20 cellular contexts compared by ENCODE assay signal in the genomic region with DNA sequence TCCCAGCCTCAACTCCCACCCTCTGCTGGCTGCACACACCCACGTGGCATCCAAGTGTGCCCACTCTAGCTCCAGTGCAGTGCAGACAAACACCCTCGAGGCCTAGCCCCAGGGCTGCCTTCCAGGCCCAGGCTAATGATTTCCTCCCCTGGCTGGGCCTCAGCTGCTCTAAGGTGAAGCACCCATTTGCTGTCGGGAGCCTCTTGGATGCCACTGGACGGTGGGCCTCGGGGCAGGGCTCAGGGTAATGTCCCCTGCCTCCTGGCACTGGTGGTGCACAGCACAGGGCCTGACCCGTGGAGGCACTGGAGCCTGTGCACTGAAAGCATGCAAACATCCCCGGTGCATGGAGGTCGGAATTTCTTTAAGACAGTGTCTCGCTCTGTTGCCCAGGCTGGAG.
DNase-seq lines count a peak whose midpoint lies in the region; ATAC-seq and TF ChIP-seq lines count a peak whose summit lies in the region.
"Had no signal": no experiment of that assay in that cellular context is flagged by ENCODE, and none has a peak within 500 bp of the region (broad histone marks: within the 10 kb centered on the region; RNA-seq: fewer than 3 reads in every experiment).

No MANE protein-coding gene starts in this region.

- no peaks in the 10 kb centered on the region for H3K27me3 Mint-ChIP-seq in chondrocyte (ENCODE audit: low read depth)
- H3K27me3 Mint-ChIP-seq: B cell had no signal

- H3K4me3 Mint-ChIP-seq in chondrocyte (ENCODE audit: unreplicated experiment): no peak overlapping the region
- H3K4me3 Mint-ChIP-seq: B cell; CD4-positive, alpha-beta T cell; CD8-positive, alpha-beta memory T cell; GM23338; H9 had no signal

- H2AFZ ChIP-seq in osteoblast (ENCODE audit: low read length): no peak overlapping the region
- H2AFZ ChIP-seq: GM23338 had no signal

- peak; percentile 27 for DNase-seq in activated effector memory CD4-positive, alpha-beta T cell treated with anti-CD3 and anti-CD28 coated beads, Interleukin-2, amount 50 U/mL, for 16 hours
- no peak for DNase-seq in activated effector memory CD4-positive, alpha-beta T cell treated with Interleukin-2 at 50 U/mL for 16 hours
- DNase-seq in chondrocyte (ENCODE audit: low spot score) (peak; percentile 77), osteoblast (ENCODE audit: insufficient read length, low spot score, missing footprints) (peak; percentile 23), upper lobe of right lung (peak; percentile 41), NCI-H146 (lab: John Stamatoyannopoulos, UW) (no peak)
- DNase-seq: CD4-positive, alpha-beta T cell; CD8-positive, alpha-beta memory T cell; DMS 273 treated with DMSO at 0.1 percent for 48 hours; DMS79; EL; GDM1; H9 had no signal

- intact Hi-C loops in upper lobe of right lung (cut with DNase I): no loop called here

- H3K4me1 ChIP-seq in osteoblast (ENCODE audit: insufficient read depth, low read length) (no peaks in the 10 kb centered on the region), upper lobe of right lung (no peaks in the 10 kb centered on the region)

- H3K9me3 Mint-ChIP-seq in chondrocyte (ENCODE audit: low read depth): peaks cover 20% of the 10 kb centered on the region
- H3K9me3 Mint-ChIP-seq: CD4-positive, alpha-beta T cell; CD8-positive, alpha-beta memory T cell had no signal

- no peak for ATAC-seq in upper lobe of right lung
- ATAC-seq in HG03039 (IDR thresholded peaks at IDR 0.05; ENCODE audit: unreplicated experiment): no peak
- ATAC-seq in HG03439 (IDR thresholded peaks at IDR 0.05; ENCODE audit: unreplicated experiment): no peak
- ATAC-seq: GM23338 had no signal

- H3K79me2 ChIP-seq in osteoblast (ENCODE audit: insufficient read depth, low read length): no peaks in the 10 kb centered on the region

- peaks cover 1% of the 10 kb centered on the region for H3K36me3 Mint-ChIP-seq in chondrocyte (ENCODE audit: low read depth)
- H3K36me3 Mint-ChIP-seq: CD8-positive, alpha-beta memory T cell had no signal

- no peak overlapping the region for H3K4me2 ChIP-seq in osteoblast (ENCODE audit: insufficient read depth, low read length)
- H3K4me2 ChIP-seq: BLaER1, GM23338 had no signal

- no peak overlapping the region for H3K27ac Mint-ChIP-seq in chondrocyte (ENCODE audit: unreplicated experiment)
- H3K27ac Mint-ChIP-seq: B cell; CD4-positive, alpha-beta T cell; GM23338; H9 had no signal

- H4K20me1 ChIP-seq in osteoblast (ENCODE audit: insufficient read depth, low read length): no peaks in the 10 kb centered on the region

- no peaks in the 10 kb centered on the region for H3K27me3 ChIP-seq in osteoblast (ENCODE audit: insufficient read depth, low read length)
- no peaks in the 10 kb centered on the region for H3K27me3 ChIP-seq in upper lobe of right lung
- H3K27me3 ChIP-seq: BLaER1 had no signal

- TF ChIP-seq CTCF in chondrocyte (IDR thresholded peaks at IDR 0.05): no peak
- TF ChIP-seq CTCF in osteoblast (IDR thresholded peaks at IDR 0.05; ENCODE audit: extremely low read depth, low read depth, low read length): no peak
- no peak for TF ChIP-seq CTCF in upper lobe of right lung (IDR thresholded peaks at IDR 0.05)

- no peak overlapping the region for H3K4me3 ChIP-seq in osteoblast (ENCODE audit: insufficient read depth, low read length)
- H3K4me3 ChIP-seq in upper lobe of right lung: no peak overlapping the region
- H3K4me3 ChIP-seq: BLaER1, GM23338 had no signal

- H3K27ac ChIP-seq in osteoblast (ENCODE audit: low read depth, low read length) (no peak overlapping the region), upper lobe of right lung (no peak overlapping the region)
- H3K27ac ChIP-seq: 22Rv1, BLaER1, C4-2B had no signal

- H3K4me1 Mint-ChIP-seq in chondrocyte (ENCODE audit: low read depth): no peaks in the 10 kb centered on the region
- H3K4me1 Mint-ChIP-seq: B cell, GM23338, H9 had no signal

- no peaks in the 10 kb centered on the region for H3K9me3 ChIP-seq in osteoblast (ENCODE audit: low read depth, low read length)
- H3K9me3 ChIP-seq in upper lobe of right lung: no peaks in the 10 kb centered on the region
- H3K9me3 ChIP-seq: BLaER1 had no signal

- H3K36me3 ChIP-seq in osteoblast (ENCODE audit: insufficient read depth, low read length): no peaks in the 10 kb centered on the region
- no peaks in the 10 kb centered on the region for H3K36me3 ChIP-seq in upper lobe of right lung
- H3K36me3 ChIP-seq: BLaER1 had no signal

Comparison
In these comparisons a context has a peak if more than half of its experiments do, and no peak if none do; other contexts are left out.
1. DNase-seq: peak in activated effector memory CD4-positive, alpha-beta T cell treated with anti-CD3 and anti-CD28 coated beads, Interleukin-2, amount 50 U/mL, for 16 hours (single experiment), chondrocyte (single experiment), osteoblast (single experiment) and upper lobe of right lung (single experiment); none in activated effector memory CD4-positive, alpha-beta T cell treated with Interleukin-2 at 50 U/mL for 16 hours (single experiment) and NCI-H146 (single experiment).